In genomic region chr2:239835056-239835455, GRCh38 we compare ENCODE assay signal across 24 cellular contexts.
"Had no signal": no experiment of that assay in that cellular context is flagged by ENCODE, and none has a peak within 500 bp of the region (broad histone marks: within the 10 kb centered on the region; RNA-seq: fewer than 3 reads in every experiment).

No MANE protein-coding gene starts in this region.

- H3K27me3 ChIP-seq: brain microvascular endothelial cell, cardiac muscle cell, SJSA1 had no signal

- H3K27ac Mint-ChIP-seq: activated B cell treated with CpG ODN at 0.5 μM for 24 hours; activated CD4-positive, alpha-beta T cell treated with anti-CD3 and anti-CD28 coated beads for 36 hours; activated naive CD4-positive, alpha-beta T cell treated with anti-CD3 and anti-CD28 coated beads, Interleukin-2, amount 50 U/mL, for 72 hours; T-cell had no signal

- H3K36me3 Mint-ChIP-seq: T-cell had no signal

- H3K4me1 Mint-ChIP-seq: activated B cell treated with CpG ODN at 0.5 μM for 24 hours; activated CD4-positive, alpha-beta T cell treated with anti-CD3 and anti-CD28 coated beads for 36 hours; T-cell had no signal

- H3K4me3 ChIP-seq: cardiac muscle cell, K562, SJSA1 had no signal

- H3K9me3 Mint-ChIP-seq: activated B cell treated with CpG ODN at 0.5 μM for 24 hours had no signal

- H3K36me3 ChIP-seq: brain microvascular endothelial cell, cardiac muscle cell, SJSA1 had no signal

- FAIRE-seq: K562, RCC 7860, TTC549 had no signal

- H3K4me3 Mint-ChIP-seq: activated B cell treated with CpG ODN at 0.5 μM for 24 hours; activated CD4-positive, alpha-beta T cell treated with anti-CD3 and anti-CD28 coated beads for 36 hours; T-cell had no signal

- ATAC-seq: activated CD4-positive, alpha-beta T cell treated with anti-CD3 and anti-CD28 coated beads for 36 hours; activated naive CD4-positive, alpha-beta T cell treated with anti-CD3 and anti-CD28 coated beads, Interleukin-2, amount 50 U/mL, for 72 hours; K562; T-cell had no signal

- DNase-seq: activated CD4-positive, alpha-beta T cell treated with anti-CD3 and anti-CD28 coated beads for 36 hours; activated naive CD4-positive, alpha-beta T cell treated with Interleukin-2 at 50 U/mL for 16 hours; activated T-cell treated with anti-CD3 and anti-CD28 coated beads, Interleukin-2, amount 50 U/mL, for 1 hour; amygdala; brain microvascular endothelial cell; Karpas-422; MM.1S; NCI-H1105; NCI-H1436; NCI-H1694 treated with DMSO at 0.1 percent for 48 hours; NCI-H2029 treated with DMSO at 0.1 percent for 48 hours; NCI-H345; NCI-H510A treated with DMSO at 0.1 percent for 48 hours; SHP77; T-cell; T-helper 2 cell; T1000 had no signal

- H3K27me3 Mint-ChIP-seq: activated B cell treated with CpG ODN at 0.5 μM for 24 hours; activated CD4-positive, alpha-beta T cell treated with anti-CD3 and anti-CD28 coated beads for 36 hours had no signal

- H3K27ac ChIP-seq: brain microvascular endothelial cell, cardiac muscle cell, SJSA1 had no signal

- H3K9me3 ChIP-seq: SJSA1 had no signal
